In the genomic region with DNA sequence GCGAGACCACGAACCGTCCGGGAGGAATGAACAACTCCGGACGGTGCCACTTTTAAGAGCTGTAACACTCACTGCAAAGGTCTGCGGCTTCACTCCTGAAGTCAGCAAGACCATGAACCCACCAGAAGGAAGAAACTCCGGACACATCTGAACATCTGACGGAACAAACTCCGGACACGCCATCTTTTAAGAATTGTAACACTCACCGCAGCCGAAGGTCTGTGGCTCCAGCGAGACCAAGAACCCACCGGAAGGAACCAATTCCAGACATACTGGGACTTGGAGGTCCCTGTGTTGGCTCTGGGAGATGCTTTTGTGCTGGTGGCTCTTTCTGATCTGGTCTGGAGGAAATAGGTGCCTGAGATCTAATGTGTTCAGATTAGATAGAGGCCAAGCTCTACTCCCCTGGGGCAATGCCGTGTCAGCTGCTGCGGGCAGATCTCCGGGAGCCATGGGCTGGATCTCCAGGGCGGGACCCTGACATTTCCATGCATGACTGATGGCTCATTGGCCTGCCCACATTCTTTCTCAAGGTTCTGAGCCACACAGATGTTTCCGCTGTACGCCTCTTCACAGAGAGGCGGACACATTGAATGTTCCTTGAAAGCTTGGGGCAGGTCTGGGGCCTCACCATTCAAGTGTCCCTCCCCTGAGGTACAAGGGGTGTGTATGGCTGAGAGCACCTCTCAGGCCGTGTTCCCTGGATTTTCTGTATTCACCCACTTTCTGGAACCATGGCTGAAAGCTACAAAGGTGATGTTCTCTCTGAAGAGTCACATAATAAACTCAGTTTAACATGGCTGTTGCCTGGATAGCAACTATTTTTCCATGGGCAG, we compare ENCODE assay signal across 32 cellular contexts. TPM values are rescaled to one million over a fixed set of nuclear protein-coding genes. Genes with fewer than 3 reads are reported as not detected.
DNase-seq lines count a peak whose midpoint lies in the region; ATAC-seq, FAIRE-seq and TF ChIP-seq lines count a peak whose summit lies in the region.
"Had no signal": no experiment of that assay in that cellular context is flagged by ENCODE, and none has a peak within 500 bp of the region (broad histone marks: within the 10 kb centered on the region; RNA-seq: fewer than 3 reads in every experiment).

No MANE protein-coding gene starts in this region.

- H3K36me3 Mint-ChIP-seq in naive B cell: no peaks in the 10 kb centered on the region
- H3K36me3 Mint-ChIP-seq: naive thymus-derived CD4-positive, alpha-beta T cell had no signal

- H3K27ac ChIP-seq in BLaER1 (peak overlapping the region; percentile 76), Karpas-422 (ENCODE audit: low read length) (no peak overlapping the region), K562 (ENCODE audit: extremely low read depth, low read depth, low read length) (peak overlapping the region; percentile 83)
- H3K27ac ChIP-seq: A549, ascending aorta, cardiac muscle cell, coronary artery, Peyer's patch, prostate gland, tibial nerve had no signal

- H3K4me3 ChIP-seq in BLaER1 (peak overlapping the region; percentile 48), Karpas-422 (ENCODE audit: low read length) (no peak overlapping the region), K562 (peak overlapping the region; percentile 42)
- H3K4me3 ChIP-seq: A549, ascending aorta, cardiac muscle cell, coronary artery, Peyer's patch, prostate gland, tibial nerve had no signal

- POLR2A ChIA-PET in K562 (lab: Yijun Ruan, JAX): interaction anchor here (0.6 to 3.8 kb wide), 29 partner anchors 9 to 1806 kb away, joined by 3 to 116 read pairs (median 6); partner anchors contain the start of gene GMPR

- TF ChIP-seq EP300 in K562 (IDR thresholded peaks at IDR 0.05; ENCODE audit: low read length): peak; percentile 96

- WGBS in K562 (ENCODE audit: insufficient coverage, low coverage, missing lambda C conversion rate): under 1% methylated on average over 23 of the region's 23 CpGs

- no peak for TF ChIP-seq CTCF in K562 (IDR thresholded peaks at IDR 0.05 in 2 of 3, conservative IDR thresholded peaks at IDR 0.05 in 1 of 3; ENCODE audit: insufficient read depth in 2 of 3, low read depth in 1 of 3, low read length in 3 of 3)

- TF ChIP-seq RAD21 in K562 (CRISPR knock-in tag; conservative IDR thresholded peaks at IDR 0.05 in 1 of 2, IDR thresholded peaks at IDR 0.05 in 1 of 2): no peak; a peak in 1 of 4 replicates

- peaks cover 0 to 6% (median 0%) of the 10 kb centered on the region in 3 donors for H3K27me3 Mint-ChIP-seq in naive B cell
- H3K27me3 Mint-ChIP-seq: activated naive CD4-positive, alpha-beta T cell treated with anti-CD3 and anti-CD28 coated beads, Interleukin-2, amount 50 U/mL, for 24 hours had no signal

- TF ChIP-seq POLR2A in K562 (conservative IDR thresholded peaks at IDR 0.05): peak; percentile 89

- in situ Hi-C loops in K562 (cut with MboI): no loop called here

- H3K27ac Mint-ChIP-seq in naive B cell: peak overlapping the region in 2 of 6 donors; percentile 44 to 57
- H3K27ac Mint-ChIP-seq: activated naive CD4-positive, alpha-beta T cell treated with anti-CD3 and anti-CD28 coated beads, Interleukin-2, amount 50 U/mL, for 24 hours; activated T-helper 1 cell treated with anti-CD3 and anti-CD28 coated beads, Interleukin-12 subunit alpha, Interleukin-12 subunit beta, Interleukin-2, Interleukin-4 antibody, amounts not matched to agents 30 ng/mL and 10 ng/mL and 1 ng/mL, durations not matched to agents 14 hours and 24 hours and 36 hours; naive thymus-derived CD4-positive, alpha-beta T cell had no signal

- no peaks in the 10 kb centered on the region for H3K9me2 ChIP-seq in Karpas-422 (replicated peaks; ENCODE audit: insufficient read depth, low read length)

- CTCF ChIA-PET in K562 (lab: Yijun Ruan, JAX; ENCODE audit: low intra/inter-chr PET ratio): no interaction called here

- H3K9me3 Mint-ChIP-seq in naive B cell: no peaks in the 10 kb centered on the region
- H3K9me3 Mint-ChIP-seq: activated naive CD4-positive, alpha-beta T cell treated with anti-CD3 and anti-CD28 coated beads, Interleukin-2, amount 50 U/mL, for 24 hours; activated T-helper 1 cell treated with anti-CD3 and anti-CD28 coated beads, Interleukin-12 subunit alpha, Interleukin-12 subunit beta, Interleukin-2, Interleukin-4 antibody, amounts not matched to agents 30 ng/mL and 10 ng/mL and 1 ng/mL, durations not matched to agents 14 hours and 24 hours and 36 hours had no signal

- H3K27me3 ChIP-seq in BLaER1 (no peaks in the 10 kb centered on the region), Karpas-422 (ENCODE audit: low read length) (no peaks in the 10 kb centered on the region), K562 (ENCODE audit: control insufficient read depth in 2 of 2, insufficient read depth in 2 of 2, low read length in 2 of 2) (no peaks in the 10 kb centered on the region)
- H3K27me3 ChIP-seq: ascending aorta, BE2C, cardiac muscle cell, Peyer's patch, tibial nerve had no signal

- peak; percentile 81 for ATAC-seq in K562
- ATAC-seq in naive B cell (ENCODE audit: low read depth in 2 of 2): peak in 1 of 2 donors; percentile 86
- ATAC-seq: A549; esophagus mucosa; left lobe of liver; naive thymus-derived CD4-positive, alpha-beta T cell had no signal

- H3K36me3 ChIP-seq in BLaER1 (no peaks in the 10 kb centered on the region), Karpas-422 (ENCODE audit: insufficient read depth, low read length) (no peaks in the 10 kb centered on the region), K562 (ENCODE audit: control insufficient read depth, insufficient read depth, low read length) (peaks cover 24% of the 10 kb centered on the region)
- H3K36me3 ChIP-seq: BE2C, cardiac muscle cell, Peyer's patch, prostate gland had no signal

- no peaks in the 10 kb centered on the region for H3K9me1 ChIP-seq in K562 (ENCODE audit: control insufficient read depth, insufficient read depth, low read length)

- H3K4me2 ChIP-seq in BLaER1: peak overlapping the region; percentile 89
- H3K4me2 ChIP-seq in Karpas-422 (ENCODE audit: low read depth, low read length, poor library complexity, severe bottlenecking): no peak overlapping the region
- H3K4me2 ChIP-seq in K562 (ENCODE audit: insufficient read depth, low read length): peak overlapping the region; percentile 86
- H3K4me2 ChIP-seq: A549 had no signal

- peaks cover 44% of the 10 kb centered on the region for H3K4me1 ChIP-seq in BLaER1
- no peaks in the 10 kb centered on the region for H3K4me1 ChIP-seq in Karpas-422 (ENCODE audit: low read length)
- peaks cover 28 to 44% of the 10 kb centered on the region in 2 experiments for H3K4me1 ChIP-seq in K562 (replicated peaks in 1 of 2; ENCODE audit: control insufficient read depth in 2 of 2, insufficient read depth in 2 of 2, low read length in 2 of 2)
- H3K4me1 ChIP-seq: A549, ascending aorta, BE2C, Peyer's patch, prostate gland had no signal

- peaks cover 17% of the 10 kb centered on the region for H4K20me1 ChIP-seq in BLaER1
- no peaks in the 10 kb centered on the region for H4K20me1 ChIP-seq in Karpas-422 (ENCODE audit: insufficient read depth, low read depth, low read length)
- H4K20me1 ChIP-seq in K562 (replicated peaks; ENCODE audit: control insufficient read depth, insufficient read depth, low read length): no peaks in the 10 kb centered on the region

- peak overlapping the region in 4 of 8 donors; percentile 35 to 76 (median 54) for H3K4me3 Mint-ChIP-seq in naive B cell
- H3K4me3 Mint-ChIP-seq: activated naive CD4-positive, alpha-beta T cell treated with anti-CD3 and anti-CD28 coated beads, Interleukin-2, amount 50 U/mL, for 24 hours; activated T-helper 1 cell treated with anti-CD3 and anti-CD28 coated beads, Interleukin-12 subunit alpha, Interleukin-12 subunit beta, Interleukin-2, Interleukin-4 antibody, amounts not matched to agents 30 ng/mL and 10 ng/mL and 1 ng/mL, durations not matched to agents 14 hours and 24 hours and 36 hours had no signal

- intact Hi-C loops in K562 (cut with micrococcal nuclease): loop anchor here (1.0 to 5.0 kb wide), 3 partner anchors 43 to 370 kb away; no protein-coding TSS in a partner anchor

- H2AFZ ChIP-seq in Karpas-422 (ENCODE audit: low read length): no peak overlapping the region
- H2AFZ ChIP-seq in K562 (ENCODE audit: low read depth, low read length): peak overlapping the region; percentile 1; the same call in 1 of the 2 replicates

- peak; percentile 93 for FAIRE-seq in K562 (lab: Jason Lieb, UNC)
- FAIRE-seq: A549 had no signal

- no TSS peak for BruUV-seq in K562 (replicated peaks; lab: Mats Ljungman, UMichigan)

- H3K9me3 ChIP-seq in BLaER1 (no peaks in the 10 kb centered on the region), Karpas-422 (ENCODE audit: low read length) (no peaks in the 10 kb centered on the region), K562 (replicated peaks; ENCODE audit: control insufficient read depth, insufficient read depth, low read depth, low read length) (peaks cover 3% of the 10 kb centered on the region; the same call in 1 of the 2 replicates)
- H3K9me3 ChIP-seq: A549, ascending aorta, BE2C, Peyer's patch, prostate gland, tibial nerve had no signal

- H3K79me2 ChIP-seq in Karpas-422 (ENCODE audit: low read length) (no peaks in the 10 kb centered on the region), K562 (ENCODE audit: control insufficient read depth, insufficient read depth, low read length) (peaks cover 51% of the 10 kb centered on the region)

- peak overlapping the region; percentile 57; the same call in 1 of the 2 replicates for H3K9ac ChIP-seq in BLaER1
- no peak overlapping the region for H3K9ac ChIP-seq in Karpas-422 (ENCODE audit: low read length)
- peak overlapping the region; percentile 76 to 80 for H3K9ac ChIP-seq in K562 (ENCODE audit: insufficient read depth in 1 of 2, low read depth in 2 of 2, low read length in 2 of 2)

- DNase-seq in Karpas-422: peak; percentile 12
- peak; percentile 91 to 98 (median 92) for DNase-seq in K562 (ENCODE audit: extremely low read depth in 1 of 4, low spot score in 3 of 4)
- DNase-seq in naive B cell: peak; percentile 16
- DNase-seq in cerebellar cortex (ENCODE audit: low spot score): no peak
- DNase-seq in activated CD8-positive, alpha-beta memory T cell treated with anti-CD3 and anti-CD28 coated beads, Interleukin-2, amount 50 U/mL, for 4 hours: no peak
- DNase-seq in stimulated activated naive CD4-positive, alpha-beta T cell treated with Interleukin-2 at 50 U/mL for 16 hours (lab: John Stamatoyannopoulos, UW): no peak
- DNase-seq in NOMO-1 treated with DMSO at 0.1 percent for 48 hours (lab: John Stamatoyannopoulos, UW; ENCODE audit: unreplicated experiment): no peak
- DNase-seq: activated CD4-positive, alpha-beta T cell treated with anti-CD3 and anti-CD28 coated beads, Interleukin-2, amount 50 U/mL, for 48 hours; BE2C; COR-L47; DMS79 treated with DMSO at 0.1 percent for 48 hours; foreskin fibroblast; mesenchymal stem cell; naive thymus-derived CD4-positive, alpha-beta T cell; NCI-H1105; NCI-H2029; NCI-H526; nucleus accumbens; Peyer's patch; SHP77 treated with DMSO at 0.1 percent for 48 hours; T-helper 9 cell had no signal

- H3K4me1 Mint-ChIP-seq in naive B cell: no peaks in the 10 kb centered on the region
- H3K4me1 Mint-ChIP-seq: activated naive CD4-positive, alpha-beta T cell treated with anti-CD3 and anti-CD28 coated beads, Interleukin-2, amount 50 U/mL, for 24 hours; naive thymus-derived CD4-positive, alpha-beta T cell had no signal

RNA-seq across cellular contexts. Expression of gene GMPR, which starts 29.3 kb away (rescaled TPM):
- not detected in 2 replicates for total RNA-seq in Karpas-422 (2014; rRNA removed; shearing (Covaris generic); ENCODE audit: low replicate concordance)
- total RNA-seq in K562 (2011; cell fraction: chromatin; rRNA removed; ENCODE audit: low replicate concordance): 58.9 and 89.1 TPM in 2 replicates
- 52.6 and 53.0 TPM in 2 replicates for total RNA-seq in K562 (2011; cell fraction: nucleolus; rRNA removed)
- total RNA-seq in K562 (2011; cell fraction: nucleoplasm; rRNA removed): 58.1 and 58.7 TPM in 2 replicates
- 42.5 and 46.2 TPM in 2 replicates for total RNA-seq in K562 (2014; rRNA removed)
- total RNA-seq in K562 (2014; rRNA removed; fragmentation: Illumina TruSeq; extraction: Trizol): 34.1 and 34.6 TPM in 2 replicates
- 52.9 and 53.5 TPM in 2 replicates for total RNA-seq in K562 (2015; rRNA removed; fragmentation: Illumina TruSeq; extraction: Trizol)
- total RNA-seq in K562 (2021): 64.1 and 73.7 TPM in 2 replicates
- 66.7 and 72.1 TPM in 2 replicates for polyA plus RNA-seq in K562 (2011; rRNA removed)
- polyA plus RNA-seq in K562 (2011; cell fraction: cytosol; rRNA removed): 97.7 and 111 TPM in 2 replicates
- polyA plus RNA-seq in K562 (2011; cell fraction: nucleus; rRNA removed): 50.2 and 57.5 TPM in 2 replicates
- polyA plus RNA-seq in K562 (2012): 80.2 and 117 TPM in 2 replicates
- polyA plus RNA-seq in K562 (2014; fragmentation: Illumina TruSeq; extraction: Trizol): 83.7 and 85.6 TPM in 2 replicates
- 10 to 100 TPM; 42.0 to 47.8 TPM for polyA plus RNA-seq in K562 (2014; fragmentation: Nextera tagmentation; extraction: Ambion mirVana)
- 45.6 and 49.8 TPM in 2 replicates for polyA plus RNA-seq in K562 (2014; rRNA removed)
- polyA minus RNA-seq in K562 (2011; rRNA and poly(A)+ RNA removed): 82.0 and 85.1 TPM in 2 replicates
- 38.0 and 45.0 TPM in 2 replicates for polyA minus RNA-seq in K562 (2011; cell fraction: cytosol; rRNA and poly(A)+ RNA removed)
- polyA minus RNA-seq in K562 (2011; cell fraction: nucleus; rRNA and poly(A)+ RNA removed): 26.5 and 45.9 TPM in 2 replicates
- 1 to 10 TPM in 3 of 6 donors, under 1 TPM in 2, not detected in 1; 0.88 to 5.2 (median 1.1) TPM for polyA plus RNA-seq in naive B cell (ENCODE audit: low read depth in 6 of 6)

Comparison
In these comparisons a context has a peak if more than half of its experiments do, and no peak if none do; other contexts are left out.
1. DNase-seq: peak in Karpas-422 (single experiment), K562 (4 of 4) and naive B cell (single experiment); none in cerebellar cortex (single experiment), activated CD8-positive, alpha-beta memory T cell treated with anti-CD3 and anti-CD28 coated beads, Interleukin-2, amount 50 U/mL, for 4 hours (single experiment), stimulated activated naive CD4-positive, alpha-beta T cell treated with Interleukin-2 at 50 U/mL for 16 hours (single experiment) and NOMO-1 treated with DMSO at 0.1 percent for 48 hours (single experiment).
2. RNA of gene GMPR, which starts 29.3 kb away (total RNA-seq): 34.1 to 89.1 TPM in K562; not detected in Karpas-422; every median in the first group is over 10 times any median in the second.